9 cellular contexts compared by ENCODE assay signal in the genomic region with DNA sequence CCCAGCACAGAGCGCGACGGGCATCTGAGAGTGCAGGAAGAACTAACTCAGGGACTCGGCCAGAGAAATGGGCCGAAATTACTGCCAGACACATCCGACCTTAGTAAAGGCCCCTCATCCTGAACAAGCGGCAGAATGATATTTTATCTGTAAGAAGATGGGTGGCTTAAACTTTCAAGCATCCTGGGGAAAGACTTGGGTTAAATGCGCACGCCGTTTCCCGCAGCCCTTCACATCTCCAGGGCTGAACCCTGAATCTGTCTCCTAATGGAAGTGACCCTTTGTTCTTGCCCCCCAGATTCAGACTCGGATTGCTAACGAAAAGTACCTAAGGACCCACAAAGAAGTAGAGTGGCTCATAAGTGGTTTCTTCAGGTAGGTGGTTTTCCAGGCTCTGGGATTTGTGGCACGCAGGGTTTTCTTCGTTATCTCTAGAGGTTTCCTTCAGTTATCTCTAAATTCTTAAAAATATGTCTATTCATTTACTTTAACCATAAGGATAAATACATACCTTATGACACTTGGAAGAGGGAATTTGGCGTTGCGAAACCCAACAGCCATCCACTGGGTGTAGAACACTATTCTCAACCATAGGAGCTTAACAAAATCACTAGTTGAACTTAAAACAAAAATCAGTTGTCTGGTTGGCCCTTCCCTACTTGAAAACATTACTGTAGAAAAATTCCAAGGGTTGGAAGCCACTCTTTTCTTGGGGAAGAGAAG. TPM values are rescaled to one million over a fixed set of nuclear protein-coding genes. Genes with fewer than 3 reads are reported as not detected.
DNase-seq lines count a peak whose midpoint lies in the region; ATAC-seq and TF ChIP-seq lines count a peak whose summit lies in the region.
"Had no signal": no experiment of that assay in that cellular context is flagged by ENCODE, and none has a peak within 500 bp of the region (broad histone marks: within the 10 kb centered on the region; RNA-seq: fewer than 3 reads in every experiment).

No MANE protein-coding gene starts in this region.

- no peak for TF ChIP-seq CTCF in BE2C (IDR thresholded peaks at IDR 0.05; ENCODE audit: low read depth, low read length)

- ATAC-seq in natural killer cell treated with Interleukin-12 subunit alpha and Interleukin-12 subunit beta and Interleukin-15 and Interleukin-18, amount 100 ng/mL, for 72 hours = no peak
- ATAC-seq in GM18867 (IDR thresholded peaks at IDR 0.05; ENCODE audit: unreplicated experiment) = no peak

- H3K27me3 ChIP-seq in BE2C (no peaks in the 10 kb centered on the region), HUES64 (ENCODE audit: insufficient read depth, low read length) (peaks cover 70% of the 10 kb centered on the region), duodenal mucosa (ENCODE audit: control insufficient read depth in 1 of 2, insufficient read depth in 2 of 2, low read length in 2 of 2) (peaks cover 6% of the 10 kb centered on the region in 2 donors)

- H3K9me3 Mint-ChIP-seq in natural killer cell treated with Interleukin-12 subunit alpha and Interleukin-12 subunit beta and Interleukin-15 and Interleukin-18, amount 100 ng/mL, for 72 hours = no peaks in the 10 kb centered on the region

- H3K27ac Mint-ChIP-seq in natural killer cell treated with Interleukin-12 subunit alpha and Interleukin-12 subunit beta and Interleukin-15 and Interleukin-18, amount 100 ng/mL, for 72 hours = no peak overlapping the region

- H3K4me1 Mint-ChIP-seq in natural killer cell treated with Interleukin-12 subunit alpha and Interleukin-12 subunit beta and Interleukin-15 and Interleukin-18, amount 100 ng/mL, for 72 hours (ENCODE audit: low read depth in 2 of 2) = peaks cover 19 to 26% of the 10 kb centered on the region in 2 donors

- no peaks in the 10 kb centered on the region for H3K36me3 Mint-ChIP-seq in natural killer cell treated with Interleukin-12 subunit alpha and Interleukin-12 subunit beta and Interleukin-15 and Interleukin-18, amount 100 ng/mL, for 72 hours

- peaks cover 35 to 40% of the 10 kb centered on the region in 2 donors for H3K27me3 Mint-ChIP-seq in natural killer cell treated with Interleukin-12 subunit alpha and Interleukin-12 subunit beta and Interleukin-15 and Interleukin-18, amount 100 ng/mL, for 72 hours

- H3K36me3 ChIP-seq in BE2C (no peaks in the 10 kb centered on the region), HUES64 (ENCODE audit: insufficient read depth, low read length) (no peaks in the 10 kb centered on the region), duodenal mucosa (ENCODE audit: control insufficient read depth in 1 of 2, insufficient read depth in 2 of 2, low read length in 2 of 2) (no peaks in the 10 kb centered on the region)

- H3K4me1 ChIP-seq in BE2C = peaks cover 30% of the 10 kb centered on the region
- peaks cover 13% of the 10 kb centered on the region for H3K4me1 ChIP-seq in HUES64 (ENCODE audit: insufficient read depth, low read length)
- H3K4me1 ChIP-seq in duodenal mucosa (ENCODE audit: control insufficient read depth in 1 of 2, insufficient read depth in 2 of 2, low read length in 2 of 2) = peaks cover 18 to 19% of the 10 kb centered on the region in 2 donors

- no peak overlapping the region for H3K27ac ChIP-seq in HUES64 (ENCODE audit: low read depth, low read length)
- H3K27ac ChIP-seq in duodenal mucosa (ENCODE audit: low read depth, low read length) = no peak overlapping the region
- H3K27ac ChIP-seq: VCaP had no signal

- H3K4me3 ChIP-seq in BE2C (ENCODE audit: low read depth, low read length) (peak overlapping the region; percentile 61), HUES64 (ENCODE audit: low read length) (peak overlapping the region; percentile 71), duodenal mucosa (ENCODE audit: low read depth in 1 of 2, low read length in 2 of 2) (peak overlapping the region; percentile 66 to 74)

- peak overlapping the region; percentile 78 for H3K4me3 Mint-ChIP-seq in natural killer cell treated with Interleukin-12 subunit alpha and Interleukin-12 subunit beta and Interleukin-15 and Interleukin-18, amount 100 ng/mL, for 72 hours

- no peaks in the 10 kb centered on the region; the same call in 1 of the 2 replicates for H3K9me3 ChIP-seq in BE2C
- no peaks in the 10 kb centered on the region for H3K9me3 ChIP-seq in HUES64 (ENCODE audit: insufficient read depth, low read depth, low read length)
- no peaks in the 10 kb centered on the region for H3K9me3 ChIP-seq in duodenal mucosa (ENCODE audit: control insufficient read depth in 1 of 2, low read length in 2 of 2)

- whole genome bisulfite sequencing in HUES64 = 27% methylated on average over 16 of the region's 17 CpGs

- no peak for DNase-seq in BE2C
- DNase-seq in natural killer cell treated with Interleukin-12 subunit alpha and Interleukin-12 subunit beta and Interleukin-15 and Interleukin-18, amount 100 ng/mL, for 72 hours (ENCODE audit: low spot score) = no peak
- DNase-seq in CD1c-positive myeloid dendritic cell (ENCODE audit: extremely low spot score) = no peak
- no peak for DNase-seq in activated CD8-positive, alpha-beta memory T cell treated with anti-CD3 and anti-CD28 coated beads, Interleukin-2, amount 50 U/mL, for 48 hours
- DNase-seq in amygdala (lab: John Stamatoyannopoulos, UW) = no peak

- H3K9ac ChIP-seq in HUES64 (ENCODE audit: low read depth, low read length) (no peak overlapping the region), duodenal mucosa (ENCODE audit: low read depth in 1 of 2, low read length in 2 of 2) (peak overlapping the region in 1 of 2 donors; percentile 26)

RNA-seq across cellular contexts. Expression of gene RIIAD1, which starts 0.6 kb away (rescaled TPM):
- 7.4 TPM for polyA plus RNA-seq in BE2C (2012; ENCODE audit: insufficient read depth, insufficient read length, low read depth)
- not detected for polyA plus RNA-seq in HUES64 (2013, experiment 1 of 2)
- polyA plus RNA-seq in HUES64 (2013, experiment 2 of 2) = not detected
- not detected for total RNA-seq in natural killer cell treated with Interleukin-12 subunit alpha and Interleukin-12 subunit beta and Interleukin-15 and Interleukin-18, amount 100 ng/mL, for 72 hours

RNA-seq across cellular contexts. Expression of gene CELF3, which starts 5.3 kb away (rescaled TPM):
- polyA plus RNA-seq in BE2C (2012; ENCODE audit: insufficient read depth, insufficient read length, low read depth) = 109 TPM
- 0.95 TPM for polyA plus RNA-seq in HUES64 (2013, experiment 1 of 2)
- polyA plus RNA-seq in HUES64 (2013, experiment 2 of 2) = 1.8 TPM
- total RNA-seq in natural killer cell treated with Interleukin-12 subunit alpha and Interleukin-12 subunit beta and Interleukin-15 and Interleukin-18, amount 100 ng/mL, for 72 hours = not detected

RNA-seq across cellular contexts. Expression of gene MRPL9, which starts 41.3 kb away (rescaled TPM):
- 230 TPM for polyA plus RNA-seq in BE2C (2012; ENCODE audit: insufficient read depth, insufficient read length, low read depth)
- 83.7 TPM for polyA plus RNA-seq in HUES64 (2013, experiment 1 of 2)
- 81.2 TPM for polyA plus RNA-seq in HUES64 (2013, experiment 2 of 2)
- total RNA-seq in natural killer cell treated with Interleukin-12 subunit alpha and Interleukin-12 subunit beta and Interleukin-15 and Interleukin-18, amount 100 ng/mL, for 72 hours = 100 to 1,000 TPM; 107 to 161 TPM
